Comparison of ENCODE assay signal across 2 cellular contexts in the genomic region with DNA sequence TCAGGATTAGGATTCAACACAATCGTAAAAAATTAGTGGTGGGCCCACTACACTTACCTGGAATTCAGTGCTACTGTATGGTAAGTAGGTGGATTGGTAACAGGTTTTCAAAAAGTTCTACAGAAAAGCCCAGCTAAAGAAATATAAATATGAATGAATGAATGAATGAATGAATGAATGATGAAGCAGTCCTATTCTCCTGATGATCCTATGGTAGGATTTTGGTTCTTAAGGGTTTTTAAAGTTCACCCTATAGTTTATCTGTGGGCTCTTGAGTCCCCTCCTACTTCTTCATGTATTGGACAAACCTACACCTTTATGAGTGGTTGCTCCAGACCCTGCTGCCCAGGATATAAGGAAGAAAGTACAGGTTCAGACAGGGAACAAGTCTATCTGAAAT.
A peak's percentile ranks its signal among the peaks of the same experiment; 100 is the strongest.
TF ChIP-seq lines count a peak whose summit lies in the region.

No MANE protein-coding gene starts in this region.

TF ChIP-seq in HEK293, 187 proteins besides CTCF, POLR2A, EP300 and RAD21 (continued from another document):
- no peak for TF ChIP-seq ZNF660 (tag by site-specific recombination; IDR thresholded peaks at IDR 0.05)

TF ChIP-seq in GM12878, 131 proteins besides CTCF, POLR2A, EP300 and RAD21:
- TF ChIP-seq ZBTB40 (IDR thresholded peaks at IDR 0.05; ENCODE audit: borderline replicate concordance), result no peak
- peak; percentile 77 for TF ChIP-seq ZNF24 (IDR thresholded peaks at IDR 0.05)
- TF ChIP-seq, protein P1, sequence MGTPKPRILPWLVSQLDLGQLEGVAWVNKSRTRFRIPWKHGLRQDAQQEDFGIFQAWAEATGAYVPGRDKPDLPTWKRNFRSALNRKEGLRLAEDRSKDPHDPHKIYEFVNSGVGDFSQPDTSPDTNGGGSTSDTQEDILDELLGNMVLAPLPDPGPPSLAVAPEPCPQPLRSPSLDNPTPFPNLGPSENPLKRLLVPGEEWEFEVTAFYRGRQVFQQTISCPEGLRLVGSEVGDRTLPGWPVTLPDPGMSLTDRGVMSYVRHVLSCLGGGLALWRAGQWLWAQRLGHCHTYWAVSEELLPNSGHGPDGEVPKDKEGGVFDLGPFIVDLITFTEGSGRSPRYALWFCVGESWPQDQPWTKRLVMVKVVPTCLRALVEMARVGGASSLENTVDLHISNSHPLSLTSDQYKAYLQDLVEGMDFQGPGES (IDR thresholded peaks at IDR 0.05), result no peak
- no peak for TF ChIP-seq KAT2A (conservative IDR thresholded peaks at IDR 0.05; ENCODE audit: control insufficient read depth, low read depth, low read length)
- TF ChIP-seq, protein P2, sequence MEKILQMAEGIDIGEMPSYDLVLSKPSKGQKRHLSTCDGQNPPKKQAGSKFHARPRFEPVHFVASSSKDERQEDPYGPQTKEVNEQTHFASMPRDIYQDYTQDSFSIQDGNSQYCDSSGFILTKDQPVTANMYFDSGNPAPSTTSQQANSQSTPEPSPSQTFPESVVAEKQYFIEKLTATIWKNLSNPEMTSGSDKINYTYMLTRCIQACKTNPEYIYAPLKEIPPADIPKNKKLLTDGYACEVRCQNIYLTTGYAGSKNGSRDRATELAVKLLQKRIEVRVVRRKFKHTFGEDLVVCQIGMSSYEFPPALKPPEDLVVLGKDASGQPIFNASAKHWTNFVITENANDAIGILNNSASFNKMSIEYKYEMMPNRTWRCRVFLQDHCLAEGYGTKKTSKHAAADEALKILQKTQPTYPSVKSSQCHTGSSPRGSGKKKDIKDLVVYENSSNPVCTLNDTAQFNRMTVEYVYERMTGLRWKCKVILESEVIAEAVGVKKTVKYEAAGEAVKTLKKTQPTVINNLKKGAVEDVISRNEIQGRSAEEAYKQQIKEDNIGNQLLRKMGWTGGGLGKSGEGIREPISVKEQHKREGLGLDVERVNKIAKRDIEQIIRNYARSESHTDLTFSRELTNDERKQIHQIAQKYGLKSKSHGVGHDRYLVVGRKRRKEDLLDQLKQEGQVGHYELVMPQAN (conservative IDR thresholded peaks at IDR 0.05), result no peak
- no peak for TF ChIP-seq SUPT20H (IDR thresholded peaks at IDR 0.05; ENCODE audit: borderline replicate concordance, control insufficient read depth, low read depth, low read length)
- no peak for TF ChIP-seq SIX5 (IDR thresholded peaks at IDR 0.05; ENCODE audit: low read depth, low read length, severe bottlenecking)
